15 cellular contexts compared by ENCODE assay signal in the genomic region with DNA sequence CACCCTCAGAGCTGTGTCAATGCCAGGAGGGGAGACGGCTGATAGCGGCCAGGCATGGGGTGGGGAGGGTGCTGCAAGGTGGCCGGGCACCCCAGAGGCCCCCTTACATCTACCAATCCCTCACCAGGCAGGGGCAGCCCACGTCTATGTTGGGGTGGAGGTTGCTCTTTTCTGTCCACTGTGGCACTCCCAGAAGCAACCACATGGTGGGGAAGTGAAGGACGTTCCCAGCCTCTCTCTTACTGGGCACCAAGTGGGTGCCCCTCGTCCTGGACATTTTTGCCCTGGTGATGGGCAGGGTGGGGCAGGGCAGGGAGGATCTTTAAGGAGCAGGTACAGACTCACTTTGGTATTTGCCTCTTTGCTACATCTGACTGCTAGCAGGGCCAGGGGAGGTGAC.
DNase-seq lines count a peak whose midpoint lies in the region; ATAC-seq and TF ChIP-seq lines count a peak whose summit lies in the region.
"Had no signal": no experiment of that assay in that cellular context is flagged by ENCODE, and none has a peak within 500 bp of the region (broad histone marks: within the 10 kb centered on the region; RNA-seq: fewer than 3 reads in every experiment).

No MANE protein-coding gene starts in this region.

- ATAC-seq in RWPE2 (ENCODE audit: low read depth) (no peak), HG03095 (IDR thresholded peaks at IDR 0.05; ENCODE audit: unreplicated experiment) (no peak)
- ATAC-seq: gastroesophageal sphincter had no signal

- peak; percentile 72 for DNase-seq in GF-D8 (lab: John Stamatoyannopoulos, UW)
- DNase-seq in RWPE2 (ENCODE audit: low spot score): no peak
- no peak for DNase-seq in fibroblast of pulmonary artery (ENCODE audit: low read depth)
- no peak for DNase-seq in islet precursor cell
- no peak for DNase-seq in activated naive CD4-positive, alpha-beta T cell treated with anti-CD3 and anti-CD28 coated beads, Interleukin-2, amount 50 U/mL, for 16 hours
- no peak for DNase-seq in NK-92 (lab: John Stamatoyannopoulos, UW; ENCODE audit: unreplicated experiment)
- DNase-seq: activated CD4-positive, alpha-beta T cell treated with anti-CD3 and anti-CD28 coated beads, Interleukin-2, amount 10 ng/mL, durations not matched to agents 7 days and 5 days; activated effector memory CD4-positive, alpha-beta T cell treated with Interleukin-2 at 50 U/mL for 16 hours; CD8-positive, alpha-beta memory T cell; GOT3; stimulated activated CD4-positive, alpha-beta T cell treated with anti-CD3 and anti-CD28 coated beads, Interleukin-15, amount 100 ng/mL, for 24 hours; T-helper 1 cell had no signal

- H3K27me3 ChIP-seq in RWPE2 (ENCODE audit: insufficient read depth, poor library complexity, severe bottlenecking): no peaks in the 10 kb centered on the region
- H3K27me3 ChIP-seq: gastroesophageal sphincter had no signal

- H3K4me3 ChIP-seq in RWPE2 (ENCODE audit: severe bottlenecking) (no peak overlapping the region), fibroblast of pulmonary artery (replicated peaks; ENCODE audit: low read depth, low read length) (no peak overlapping the region), skin epidermis (no peak overlapping the region)
- H3K4me3 ChIP-seq: gastroesophageal sphincter had no signal

- H3K27ac ChIP-seq in RWPE2 (ENCODE audit: poor library complexity, severe bottlenecking) (peak overlapping the region; percentile 95), skin epidermis (peak overlapping the region in 20 of 21 experiments; percentile 23 to 85 (median 70))
- H3K27ac ChIP-seq: gastroesophageal sphincter had no signal

- peaks cover 45% of the 10 kb centered on the region for H3K36me3 ChIP-seq in RWPE2 (ENCODE audit: low read depth)

- H3K9me3 ChIP-seq in RWPE2 (ENCODE audit: severe bottlenecking): peaks cover 5% of the 10 kb centered on the region
- H3K9me3 ChIP-seq: gastroesophageal sphincter had no signal

- TF ChIP-seq CTCF in RWPE2 (IDR thresholded peaks at IDR 0.05; ENCODE audit: poor library complexity, severe bottlenecking) (no peak), fibroblast of pulmonary artery (IDR thresholded peaks at IDR 0.05; ENCODE audit: low read length, missing control alignments) (peak; percentile 17)

- H3K4me1 ChIP-seq in RWPE2 (ENCODE audit: insufficient read depth, poor library complexity, severe bottlenecking): peaks cover 52% of the 10 kb centered on the region
